In genomic region chr3:40690696-40691597, GRCh38 we compare ENCODE assay signal across 8 cellular contexts.
DNase-seq lines count a peak whose midpoint lies in the region; ATAC-seq and TF ChIP-seq lines count a peak whose summit lies in the region.

No MANE protein-coding gene starts in this region.

- H3K4me2 ChIP-seq in neuronal stem cell (ENCODE audit: insufficient read depth, low read length, poor library complexity, severe bottlenecking) = no peak overlapping the region

- H2BK5ac ChIP-seq in neuronal stem cell (ENCODE audit: low read length) = no peak overlapping the region

- WGBS in neuronal stem cell (ENCODE audit: extremely low coverage in 2 of 2, insufficient read length in 2 of 2, insufficient replicate concordance in 1 of 2), 2 donors = no CpG with 5 or more reads among the region's 12 CpGs

- no peaks in the 10 kb centered on the region for H3K9me3 Mint-ChIP-seq in activated CD8-positive, alpha-beta T cell treated with anti-CD3 and anti-CD28 coated beads for 36 hours

- TF ChIP-seq CTCF in uterus (IDR thresholded peaks at IDR 0.05) = no peak
- TF ChIP-seq CTCF in activated CD8-positive, alpha-beta T cell treated with anti-CD3 and anti-CD28 coated beads for 36 hours (IDR thresholded peaks at IDR 0.05) = no peak

- H3K23ac ChIP-seq in neuronal stem cell (ENCODE audit: low read depth, low read length, poor library complexity) = no peak overlapping the region

- intact Hi-C loops in Right ventricle myocardium inferior (cut with DNase I) = loop anchor here (1.0 kb wide), 1 partner anchor 89 kb away; no protein-coding TSS in a partner anchor
- intact Hi-C loops in uterus (cut with DNase I; ENCODE audit: low total_unique reads) = no loop called here
- intact Hi-C loops in activated CD8-positive, alpha-beta T cell treated with anti-CD3 and anti-CD28 coated beads for 36 hours (cut with micrococcal nuclease) = no loop called here

- POLR2A ChIA-PET in activated CD8-positive, alpha-beta T cell treated with anti-CD3 and anti-CD28 coated beads for 36 hours (lab: Charles Lee) = interaction anchor here (0.5 kb wide), 1 partner anchor 1438 kb away, joined by 3 read pairs; no protein-coding TSS in a partner anchor

- H3K79me1 ChIP-seq in neuronal stem cell (ENCODE audit: low read depth, low read length) = no peaks in the 10 kb centered on the region

- H3K36me3 ChIP-seq in neuronal stem cell (replicated peaks in 1 of 2; ENCODE audit: control insufficient read depth in 2 of 2, insufficient read depth in 2 of 2, low read length in 2 of 2) (no peaks in the 10 kb centered on the region), uterus (no peaks in the 10 kb centered on the region)

- no peak overlapping the region for H4K91ac ChIP-seq in neuronal stem cell (ENCODE audit: low read depth, low read length, poor library complexity)

- DNase-seq in NOMO-1 (lab: John Stamatoyannopoulos, UW; ENCODE audit: unreplicated experiment in 2 of 2) = peak; percentile 1 to 2
- no peak for DNase-seq in NOMO-1 treated with DMSO at 0.1 percent for 48 hours (lab: John Stamatoyannopoulos, UW; ENCODE audit: unreplicated experiment)
- DNase-seq in Right ventricle myocardium inferior (ENCODE audit: missing footprints) = peak; percentile 89
- no peak for DNase-seq in neuronal stem cell (ENCODE audit: low spot score)
- peak; percentile 78 to 80 for DNase-seq in uterus
- DNase-seq in DMS53 (lab: John Stamatoyannopoulos, UW) = no peak
- DNase-seq in activated CD8-positive, alpha-beta T cell treated with anti-CD3 and anti-CD28 coated beads for 36 hours = no peak

- no peak overlapping the region for H2BK15ac ChIP-seq in neuronal stem cell (ENCODE audit: low read length)

- H3K4me3 ChIP-seq in neuronal stem cell (ENCODE audit: low read length in 2 of 2) (no peak overlapping the region), uterus (no peak overlapping the region)

- no peak overlapping the region for H3K4ac ChIP-seq in neuronal stem cell (ENCODE audit: low read length)

- no peak overlapping the region for H2AK5ac ChIP-seq in neuronal stem cell (ENCODE audit: low read depth, low read length)

- H3K36me3 Mint-ChIP-seq in activated CD8-positive, alpha-beta T cell treated with anti-CD3 and anti-CD28 coated beads for 36 hours (ENCODE audit: low read depth) = no peaks in the 10 kb centered on the region

- H3K4me1 Mint-ChIP-seq in activated CD8-positive, alpha-beta T cell treated with anti-CD3 and anti-CD28 coated beads for 36 hours (ENCODE audit: low read depth) = no peaks in the 10 kb centered on the region

- peak overlapping the region; percentile 4 for H2AFZ ChIP-seq in neuronal stem cell (ENCODE audit: low read length)

- H3K27me3 Mint-ChIP-seq in activated CD8-positive, alpha-beta T cell treated with anti-CD3 and anti-CD28 coated beads for 36 hours = peaks cover 15% of the 10 kb centered on the region

- H3K18ac ChIP-seq in neuronal stem cell (ENCODE audit: low read length) = no peak overlapping the region

- no peak for TF ChIP-seq POLR2A in uterus (IDR thresholded peaks at IDR 0.05)

- H3K27me3 ChIP-seq in neuronal stem cell (ENCODE audit: control insufficient read depth in 3 of 3, insufficient read depth in 3 of 3, low read depth in 1 of 3, low read length in 3 of 3) (no peaks in the 10 kb centered on the region), uterus (no peaks in the 10 kb centered on the region)

- no peaks in the 10 kb centered on the region for H3K9me3 ChIP-seq in neuronal stem cell (replicated peaks in 1 of 2; ENCODE audit: control insufficient read depth in 2 of 2, insufficient read depth in 1 of 2, low read depth in 1 of 2, low read length in 2 of 2)
- H3K9me3 ChIP-seq in uterus = no peaks in the 10 kb centered on the region

- no peak overlapping the region for H4K8ac ChIP-seq in neuronal stem cell (ENCODE audit: low read depth, low read length)

- no peak overlapping the region for H2BK12ac ChIP-seq in neuronal stem cell (ENCODE audit: low read length)

- H3K4me1 ChIP-seq in neuronal stem cell (ENCODE audit: control insufficient read depth in 2 of 2, insufficient read depth in 1 of 2, low read depth in 1 of 2, low read length in 2 of 2) (peaks cover 0 to 2% of the 10 kb centered on the region in 2 donors), uterus (peaks cover 11% of the 10 kb centered on the region in 2 donors)

- H3K9ac ChIP-seq in neuronal stem cell (ENCODE audit: low read depth, low read length, poor library complexity) = no peak overlapping the region

- no peak overlapping the region for H3K27ac Mint-ChIP-seq in activated CD8-positive, alpha-beta T cell treated with anti-CD3 and anti-CD28 coated beads for 36 hours

- CTCF ChIA-PET in activated CD8-positive, alpha-beta T cell treated with anti-CD3 and anti-CD28 coated beads for 36 hours (lab: Charles Lee) = interaction anchor here (1.0 kb wide), 1 partner anchor 185 kb away, joined by 4 read pairs; no protein-coding TSS in a partner anchor

- H3K4me3 Mint-ChIP-seq in activated CD8-positive, alpha-beta T cell treated with anti-CD3 and anti-CD28 coated beads for 36 hours = no peak overlapping the region

- H3K14ac ChIP-seq in neuronal stem cell (ENCODE audit: low read length) = no peak overlapping the region

- ATAC-seq in Right ventricle myocardium inferior (peak; percentile 93), HG03439 (IDR thresholded peaks at IDR 0.05; ENCODE audit: unreplicated experiment) (no peak)
- ATAC-seq in activated CD8-positive, alpha-beta T cell treated with anti-CD3 and anti-CD28 coated beads for 36 hours = no peak

- H2BK120ac ChIP-seq in neuronal stem cell (ENCODE audit: low read depth, low read length) = no peak overlapping the region

- H3K27ac ChIP-seq in neuronal stem cell (replicated peaks; ENCODE audit: low read length) (no peak overlapping the region), uterus (peak overlapping the region; percentile 65 to 77)

Comparison
In these comparisons a context has a peak if more than half of its experiments do, and no peak if none do; other contexts are left out.
1. DNase-seq: peak in NOMO-1 (2 of 2), Right ventricle myocardium inferior (single experiment) and uterus (2 of 2); none in NOMO-1 treated with DMSO at 0.1 percent for 48 hours (single experiment), neuronal stem cell (single experiment), DMS53 (single experiment) and activated CD8-positive, alpha-beta T cell treated with anti-CD3 and anti-CD28 coated beads for 36 hours (single experiment).